1 cellular context compared by ENCODE assay signal in the genomic region with DNA sequence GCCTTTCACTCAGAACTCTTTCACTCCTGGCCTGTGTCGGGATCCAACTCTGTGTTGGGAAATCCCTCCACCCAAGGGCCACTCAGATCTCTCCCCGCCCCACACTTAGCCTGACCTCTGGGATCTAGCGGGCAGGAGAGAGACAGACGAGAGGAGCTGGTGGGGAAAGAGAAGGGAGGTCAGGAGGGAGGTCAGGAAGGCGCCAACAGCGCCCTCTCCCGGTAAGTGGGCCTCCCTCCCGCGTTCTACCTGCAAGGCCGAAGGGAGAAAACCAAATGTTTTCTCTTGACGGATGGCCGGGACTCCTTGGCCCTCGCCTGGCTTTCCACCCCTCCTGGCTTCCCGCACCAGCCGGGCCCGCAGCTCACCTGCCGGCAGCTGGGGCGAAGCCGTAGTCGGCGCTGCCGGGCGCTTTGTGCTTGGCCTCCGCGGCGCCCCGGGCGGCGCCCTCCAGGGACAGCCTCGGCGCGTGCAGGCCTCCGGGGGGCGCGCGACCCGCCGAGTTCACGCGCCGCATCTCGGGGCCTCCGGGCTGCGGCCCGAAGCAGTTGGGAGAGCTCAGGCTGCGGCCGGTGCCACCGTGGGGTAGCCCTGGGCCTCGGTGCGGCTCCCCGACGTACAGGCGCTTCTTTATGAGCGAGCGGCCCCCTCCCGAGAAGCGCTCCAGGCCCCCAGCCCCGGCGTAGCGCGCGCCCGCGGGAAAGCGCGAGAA.
TF ChIP-seq lines count a peak whose summit lies in the region.

No MANE protein-coding gene starts in this region.

TF ChIP-seq in H1, 55 proteins besides CTCF, POLR2A, EP300 and RAD21:
- no peak for TF ChIP-seq SIRT6 (IDR thresholded peaks at IDR 0.05; ENCODE audit: low read length)
- TF ChIP-seq POU5F1 (IDR thresholded peaks at IDR 0.05; ENCODE audit: low read depth, low read length) = no peak
- TF ChIP-seq, protein P1, sequence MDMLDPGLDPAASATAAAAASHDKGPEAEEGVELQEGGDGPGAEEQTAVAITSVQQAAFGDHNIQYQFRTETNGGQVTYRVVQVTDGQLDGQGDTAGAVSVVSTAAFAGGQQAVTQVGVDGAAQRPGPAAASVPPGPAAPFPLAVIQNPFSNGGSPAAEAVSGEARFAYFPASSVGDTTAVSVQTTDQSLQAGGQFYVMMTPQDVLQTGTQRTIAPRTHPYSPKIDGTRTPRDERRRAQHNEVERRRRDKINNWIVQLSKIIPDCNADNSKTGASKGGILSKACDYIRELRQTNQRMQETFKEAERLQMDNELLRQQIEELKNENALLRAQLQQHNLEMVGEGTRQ (IDR thresholded peaks at IDR 0.05; ENCODE audit: low read length) = no peak
- 0 out of 2 replicates have a peak, but pooled peaks have one; percentile 2 for TF ChIP-seq JUND (IDR thresholded peaks at IDR 0.05; ENCODE audit: low read length)
- no peak for TF ChIP-seq CTBP2 (IDR thresholded peaks at IDR 0.05; ENCODE audit: borderline replicate concordance, insufficient read depth, insufficient read length, low read length)
- no peak for TF ChIP-seq SRF (IDR thresholded peaks at IDR 0.05; ENCODE audit: low read depth, low read length)
- TF ChIP-seq EGR1 (IDR thresholded peaks at IDR 0.05; ENCODE audit: borderline replicate concordance, low read depth, low read length) = no peak
- 0 out of 2 replicates have a peak, but pooled peaks have one; percentile 33 for TF ChIP-seq PHF8 (conservative IDR thresholded peaks at IDR 0.05; ENCODE audit: low read depth, low read length)
- TF ChIP-seq SAP30 (IDR thresholded peaks at IDR 0.05; ENCODE audit: insufficient read depth, insufficient replicate concordance, low read length) = no peak
- no peak for TF ChIP-seq SIX5 (IDR thresholded peaks at IDR 0.05; ENCODE audit: low read depth, low read length)
- no peak for TF ChIP-seq KDM1A (IDR thresholded peaks at IDR 0.05; ENCODE audit: borderline replicate concordance, low read length)
- TF ChIP-seq, protein P2, sequence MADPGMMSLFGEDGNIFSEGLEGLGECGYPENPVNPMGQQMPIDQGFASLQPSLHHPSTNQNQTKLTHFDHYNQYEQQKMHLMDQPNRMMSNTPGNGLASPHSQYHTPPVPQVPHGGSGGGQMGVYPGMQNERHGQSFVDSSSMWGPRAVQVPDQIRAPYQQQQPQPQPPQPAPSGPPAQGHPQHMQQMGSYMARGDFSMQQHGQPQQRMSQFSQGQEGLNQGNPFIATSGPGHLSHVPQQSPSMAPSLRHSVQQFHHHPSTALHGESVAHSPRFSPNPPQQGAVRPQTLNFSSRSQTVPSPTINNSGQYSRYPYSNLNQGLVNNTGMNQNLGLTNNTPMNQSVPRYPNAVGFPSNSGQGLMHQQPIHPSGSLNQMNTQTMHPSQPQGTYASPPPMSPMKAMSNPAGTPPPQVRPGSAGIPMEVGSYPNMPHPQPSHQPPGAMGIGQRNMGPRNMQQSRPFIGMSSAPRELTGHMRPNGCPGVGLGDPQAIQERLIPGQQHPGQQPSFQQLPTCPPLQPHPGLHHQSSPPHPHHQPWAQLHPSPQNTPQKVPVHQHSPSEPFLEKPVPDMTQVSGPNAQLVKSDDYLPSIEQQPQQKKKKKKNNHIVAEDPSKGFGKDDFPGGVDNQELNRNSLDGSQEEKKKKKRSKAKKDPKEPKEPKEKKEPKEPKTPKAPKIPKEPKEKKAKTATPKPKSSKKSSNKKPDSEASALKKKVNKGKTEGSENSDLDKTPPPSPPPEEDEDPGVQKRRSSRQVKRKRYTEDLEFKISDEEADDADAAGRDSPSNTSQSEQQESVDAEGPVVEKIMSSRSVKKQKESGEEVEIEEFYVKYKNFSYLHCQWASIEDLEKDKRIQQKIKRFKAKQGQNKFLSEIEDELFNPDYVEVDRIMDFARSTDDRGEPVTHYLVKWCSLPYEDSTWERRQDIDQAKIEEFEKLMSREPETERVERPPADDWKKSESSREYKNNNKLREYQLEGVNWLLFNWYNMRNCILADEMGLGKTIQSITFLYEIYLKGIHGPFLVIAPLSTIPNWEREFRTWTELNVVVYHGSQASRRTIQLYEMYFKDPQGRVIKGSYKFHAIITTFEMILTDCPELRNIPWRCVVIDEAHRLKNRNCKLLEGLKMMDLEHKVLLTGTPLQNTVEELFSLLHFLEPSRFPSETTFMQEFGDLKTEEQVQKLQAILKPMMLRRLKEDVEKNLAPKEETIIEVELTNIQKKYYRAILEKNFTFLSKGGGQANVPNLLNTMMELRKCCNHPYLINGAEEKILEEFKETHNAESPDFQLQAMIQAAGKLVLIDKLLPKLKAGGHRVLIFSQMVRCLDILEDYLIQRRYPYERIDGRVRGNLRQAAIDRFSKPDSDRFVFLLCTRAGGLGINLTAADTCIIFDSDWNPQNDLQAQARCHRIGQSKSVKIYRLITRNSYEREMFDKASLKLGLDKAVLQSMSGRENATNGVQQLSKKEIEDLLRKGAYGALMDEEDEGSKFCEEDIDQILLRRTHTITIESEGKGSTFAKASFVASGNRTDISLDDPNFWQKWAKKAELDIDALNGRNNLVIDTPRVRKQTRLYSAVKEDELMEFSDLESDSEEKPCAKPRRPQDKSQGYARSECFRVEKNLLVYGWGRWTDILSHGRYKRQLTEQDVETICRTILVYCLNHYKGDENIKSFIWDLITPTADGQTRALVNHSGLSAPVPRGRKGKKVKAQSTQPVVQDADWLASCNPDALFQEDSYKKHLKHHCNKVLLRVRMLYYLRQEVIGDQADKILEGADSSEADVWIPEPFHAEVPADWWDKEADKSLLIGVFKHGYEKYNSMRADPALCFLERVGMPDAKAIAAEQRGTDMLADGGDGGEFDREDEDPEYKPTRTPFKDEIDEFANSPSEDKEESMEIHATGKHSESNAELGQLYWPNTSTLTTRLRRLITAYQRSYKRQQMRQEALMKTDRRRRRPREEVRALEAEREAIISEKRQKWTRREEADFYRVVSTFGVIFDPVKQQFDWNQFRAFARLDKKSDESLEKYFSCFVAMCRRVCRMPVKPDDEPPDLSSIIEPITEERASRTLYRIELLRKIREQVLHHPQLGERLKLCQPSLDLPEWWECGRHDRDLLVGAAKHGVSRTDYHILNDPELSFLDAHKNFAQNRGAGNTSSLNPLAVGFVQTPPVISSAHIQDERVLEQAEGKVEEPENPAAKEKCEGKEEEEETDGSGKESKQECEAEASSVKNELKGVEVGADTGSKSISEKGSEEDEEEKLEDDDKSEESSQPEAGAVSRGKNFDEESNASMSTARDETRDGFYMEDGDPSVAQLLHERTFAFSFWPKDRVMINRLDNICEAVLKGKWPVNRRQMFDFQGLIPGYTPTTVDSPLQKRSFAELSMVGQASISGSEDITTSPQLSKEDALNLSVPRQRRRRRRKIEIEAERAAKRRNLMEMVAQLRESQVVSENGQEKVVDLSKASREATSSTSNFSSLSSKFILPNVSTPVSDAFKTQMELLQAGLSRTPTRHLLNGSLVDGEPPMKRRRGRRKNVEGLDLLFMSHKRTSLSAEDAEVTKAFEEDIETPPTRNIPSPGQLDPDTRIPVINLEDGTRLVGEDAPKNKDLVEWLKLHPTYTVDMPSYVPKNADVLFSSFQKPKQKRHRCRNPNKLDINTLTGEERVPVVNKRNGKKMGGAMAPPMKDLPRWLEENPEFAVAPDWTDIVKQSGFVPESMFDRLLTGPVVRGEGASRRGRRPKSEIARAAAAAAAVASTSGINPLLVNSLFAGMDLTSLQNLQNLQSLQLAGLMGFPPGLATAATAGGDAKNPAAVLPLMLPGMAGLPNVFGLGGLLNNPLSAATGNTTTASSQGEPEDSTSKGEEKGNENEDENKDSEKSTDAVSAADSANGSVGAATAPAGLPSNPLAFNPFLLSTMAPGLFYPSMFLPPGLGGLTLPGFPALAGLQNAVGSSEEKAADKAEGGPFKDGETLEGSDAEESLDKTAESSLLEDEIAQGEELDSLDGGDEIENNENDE (IDR thresholded peaks at IDR 0.05; ENCODE audit: insufficient replicate concordance, low read length) = no peak
- no peak for TF ChIP-seq KDM5A (IDR thresholded peaks at IDR 0.05; ENCODE audit: low read length)
- TF ChIP-seq RNF2 (IDR thresholded peaks at IDR 0.05; ENCODE audit: borderline replicate concordance, low read depth, low read length, missing control alignments, poor library complexity, severe bottlenecking) = no peak
- TF ChIP-seq CREB1 (IDR thresholded peaks at IDR 0.05) = no peak; the same call in 1 of the 2 replicates
- TF ChIP-seq, protein P3, sequence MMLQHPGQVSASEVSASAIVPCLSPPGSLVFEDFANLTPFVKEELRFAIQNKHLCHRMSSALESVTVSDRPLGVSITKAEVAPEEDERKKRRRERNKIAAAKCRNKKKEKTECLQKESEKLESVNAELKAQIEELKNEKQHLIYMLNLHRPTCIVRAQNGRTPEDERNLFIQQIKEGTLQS (IDR thresholded peaks at IDR 0.05; ENCODE audit: insufficient read depth, low read depth, low read length) = no peak
- no peak for TF ChIP-seq CBX8 (IDR thresholded peaks at IDR 0.05; ENCODE audit: borderline replicate concordance, low read depth, low read length)
- 0 out of 2 replicates have a peak, but pooled peaks have one; percentile 7 for TF ChIP-seq TBP (IDR thresholded peaks at IDR 0.05; ENCODE audit: low read depth, low read length)
- TF ChIP-seq, protein P4, sequence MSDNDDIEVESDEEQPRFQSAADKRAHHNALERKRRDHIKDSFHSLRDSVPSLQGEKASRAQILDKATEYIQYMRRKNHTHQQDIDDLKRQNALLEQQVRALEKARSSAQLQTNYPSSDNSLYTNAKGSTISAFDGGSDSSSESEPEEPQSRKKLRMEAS (IDR thresholded peaks at IDR 0.05) = no peak
- TF ChIP-seq HDAC6 (IDR thresholded peaks at IDR 0.05; ENCODE audit: low read depth, low read length) = no peak
- TF ChIP-seq RFX5 (IDR thresholded peaks at IDR 0.05; ENCODE audit: borderline replicate concordance, low read depth, low read length) = no peak
- no peak for TF ChIP-seq SP1 (IDR thresholded peaks at IDR 0.05; ENCODE audit: low read depth, low read length)
- no peak for TF ChIP-seq TAF1 (IDR thresholded peaks at IDR 0.05; ENCODE audit: low read depth, low read length)
- TF ChIP-seq TEAD4 (IDR thresholded peaks at IDR 0.05; ENCODE audit: low read depth, low read length) = no peak
- TF ChIP-seq FOSL1 (IDR thresholded peaks at IDR 0.05; ENCODE audit: insufficient read depth, low read depth, low read length) = no peak
- TF ChIP-seq YY1 (IDR thresholded peaks at IDR 0.05; ENCODE audit: low read depth, low read length) = 0 out of 2 replicates have a peak, but pooled peaks have one; percentile 6
- no peak for TF ChIP-seq SUZ12 (IDR thresholded peaks at IDR 0.05; ENCODE audit: low read length)
- no peak for TF ChIP-seq SP2 (IDR thresholded peaks at IDR 0.05; ENCODE audit: low read length)
- TF ChIP-seq POLR2AphosphoS5 (IDR thresholded peaks at IDR 0.05; ENCODE audit: low read depth, low read length) = 0 out of 2 replicates have a peak, but pooled peaks have one; percentile 2
- peak; percentile 42 for TF ChIP-seq ASH2L (IDR thresholded peaks at IDR 0.05; ENCODE audit: low read length)
- TF ChIP-seq CBX5 (IDR thresholded peaks at IDR 0.05; ENCODE audit: low read depth, low read length) = no peak
- 0 out of 4 replicates have a peak, but pooled peaks of 1 of the 2 experiments have one; percentile 16 for TF ChIP-seq SIN3A (conservative IDR thresholded peaks at IDR 0.05 in 1 of 2, IDR thresholded peaks at IDR 0.05 in 1 of 2; ENCODE audit: low read depth in 1 of 2, low read length in 2 of 2)
- TF ChIP-seq HDAC2 (IDR thresholded peaks at IDR 0.05; ENCODE audit: borderline replicate concordance in 1 of 2, low read depth in 2 of 2, low read length in 2 of 2) = no peak
- TF ChIP-seq BCL11A (IDR thresholded peaks at IDR 0.05; ENCODE audit: low read depth in 2 of 2, low read length in 2 of 2) = no peak
